1 cellular context compared by ENCODE assay signal in genomic region chr9:38384990-38385848, GRCh38.
TF ChIP-seq lines count a peak whose summit lies in the region.

No MANE protein-coding gene starts in this region.

TF ChIP-seq in HEK293, 187 proteins besides CTCF, POLR2A, EP300 and RAD21 (continued from another document):
- TF ChIP-seq ZBTB26 (tag by site-specific recombination; optimal IDR thresholded peaks at IDR 0.05), result no peak
- no peak for TF ChIP-seq ZNF37A (tag by site-specific recombination; IDR thresholded peaks at IDR 0.05)
- TF ChIP-seq ZNF791 (tag by site-specific recombination; IDR thresholded peaks at IDR 0.05), result no peak
- no peak for TF ChIP-seq SALL2 (tag by site-specific recombination; IDR thresholded peaks at IDR 0.05; ENCODE audit: borderline replicate concordance)
- no peak for TF ChIP-seq KLF10 (tag by site-specific recombination; IDR thresholded peaks at IDR 0.05)
- TF ChIP-seq ZNF76 (tag by site-specific recombination; IDR thresholded peaks at IDR 0.05; ENCODE audit: borderline replicate concordance, low read depth), result no peak
- no peak for TF ChIP-seq SP7 (tag by site-specific recombination; IDR thresholded peaks at IDR 0.05)
